In the genomic region with DNA sequence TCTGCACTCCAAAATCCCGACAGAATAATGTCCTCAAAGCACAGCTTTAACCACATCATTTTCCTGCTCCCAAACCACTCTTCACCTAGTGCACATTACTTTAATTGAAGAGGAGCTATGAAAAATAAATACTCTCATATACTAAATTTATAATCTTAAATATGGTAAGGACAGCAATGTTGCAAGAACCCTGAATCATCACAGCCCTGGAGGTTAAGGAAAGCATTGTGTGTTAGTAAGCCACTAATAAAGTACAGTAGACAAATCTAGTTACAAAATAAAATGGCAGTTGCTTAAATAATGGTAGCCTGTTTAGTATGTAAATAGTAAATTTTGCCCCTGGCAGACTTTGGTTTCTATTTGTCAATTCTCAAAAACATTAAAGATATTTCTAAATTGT, we compare ENCODE assay signal across 31 cellular contexts. TPM values are rescaled to one million over a fixed set of nuclear protein-coding genes. Genes with fewer than 3 reads are reported as not detected.
"Had no signal": no experiment of that assay in that cellular context is flagged by ENCODE, and none has a peak within 500 bp of the region (broad histone marks: within the 10 kb centered on the region; RNA-seq: fewer than 3 reads in every experiment).

No MANE protein-coding gene starts in this region.

- DNase-seq: activated CD4-positive, alpha-beta T cell treated with anti-CD3 and anti-CD28 coated beads for 48 hours; activated CD4-positive, alpha-beta T cell treated with anti-CD3 and anti-CD28 coated beads, Interleukin-2, amount 50 U/mL, for 4 hours; activated CD4-positive, CD25-positive, alpha-beta regulatory T cell treated with anti-CD3 and anti-CD28 coated beads, Interleukin-2, amount 50 U/mL, for 72 hours; activated CD8-positive, alpha-beta memory T cell treated with anti-CD3 and anti-CD28 coated beads, Interleukin-2, amount 50 U/mL, for 48 hours; activated CD8-positive, alpha-beta T cell treated with anti-CD3 and anti-CD28 coated beads, Interleukin-2, amount 10 ng/mL, durations not matched to agents 7 days and 5 days; activated effector memory CD4-positive, alpha-beta T cell treated with Interleukin-2 at 50 U/mL for 16 hours; activated naive CD4-positive, alpha-beta T cell; activated naive CD8-positive, alpha-beta T cell treated with anti-CD3 and anti-CD28 coated beads, Interleukin-2, amount 50 U/mL, for 24 hours; activated T-cell treated with anti-CD3 and anti-CD28 coated beads, Interleukin-2, amount 50 U/mL, for 1 hour; amygdala; brain microvascular endothelial cell; MG63; MV-4-11; NCI-H1092 treated with DMSO at 0.1 percent for 48 hours; NCI-H1417 treated with DMSO at 0.1 percent for 48 hours; NCI-H1694 treated with DMSO at 0.1 percent for 48 hours; NCI-H2029 treated with DMSO at 0.1 percent for 48 hours; NCI-H345; NCI-H510A; NCI-H526 treated with DMSO at 0.1 percent for 48 hours; NCI-H82; NK-92 treated with Interleukin-12 subunit alpha and Interleukin-12 subunit beta, amount 100 ng/mL, for 24 hours; Peyer's patch; Right ventricle myocardium superior; SJCRH30; SW 1271 had no signal

- H3K4me3 ChIP-seq: MG63, Peyer's patch, SJCRH30 had no signal

- H3K27me3 ChIP-seq: brain microvascular endothelial cell, MG63, Peyer's patch, SJCRH30 had no signal

- H3K27ac ChIP-seq: brain microvascular endothelial cell, KMS-11, Peyer's patch, RWPE1, SJCRH30 had no signal

RNA-seq across cellular contexts. Expression of a gene that starts 27.0 kb away (rescaled TPM):
- total RNA-seq: activated CD8-positive, alpha-beta T cell treated with anti-CD3 and anti-CD28 coated beads, Interleukin-2, amount 10 ng/mL, durations not matched to agents 7 days and 5 days; activated naive CD4-positive, alpha-beta T cell treated with anti-CD3 and anti-CD28 coated beads, Interleukin-2, amount 50 U/mL, for 72 hours; activated T-helper 1 cell treated with anti-CD3 and anti-CD28 coated beads, Interleukin-12 subunit alpha, Interleukin-12 subunit beta, Interleukin-2, Interleukin-4 antibody, amounts not matched to agents 30 ng/mL and 10 ng/mL and 1 ng/mL, durations not matched to agents 14 hours and 24 hours and 36 hours; Peyer's patch; SJCRH30; T-helper 1 cell treated with Interleukin-12 subunit alpha and Interleukin-12 subunit beta and Interleukin-4 antibody, amounts not matched to agents 30 ng/mL and 1 ng/mL, for 36 hours had no signal
